In genomic region chr17:45060382-45060823, GRCh38 we compare ENCODE assay signal across 8 cellular contexts. TPM values are rescaled to one million over a fixed set of nuclear protein-coding genes. Genes with fewer than 3 reads are reported as not detected.
DNase-seq lines count a peak whose midpoint lies in the region; ATAC-seq and TF ChIP-seq lines count a peak whose summit lies in the region.

No MANE protein-coding gene starts in this region.

- no peaks in the 10 kb centered on the region for H3K9me3 Mint-ChIP-seq in neural progenitor cell

- peaks cover 20% of the 10 kb centered on the region for H3K4me1 Mint-ChIP-seq in neural progenitor cell

- H2AFZ ChIP-seq in OCI-LY1 (ENCODE audit: low read length) (no peak overlapping the region), neural progenitor cell (replicated peaks) (peak overlapping the region; percentile 84)

- H3K9me3 ChIP-seq in OCI-LY1 (ENCODE audit: low read length) (no peaks in the 10 kb centered on the region), neural progenitor cell (ENCODE audit: low read depth) (no peaks in the 10 kb centered on the region)

- H3F3A ChIP-seq in OCI-LY1 (ENCODE audit: insufficient read depth, low read length): no peaks in the 10 kb centered on the region
- H3F3A ChIP-seq in neural progenitor cell (ENCODE audit: low read depth): peaks cover 4% of the 10 kb centered on the region

- H3K4me3 ChIP-seq in OCI-LY1 (ENCODE audit: low read depth, low read length, poor library complexity, severe bottlenecking) (peak overlapping the region; percentile 95), epithelial cell of proximal tubule (ENCODE audit: low read depth, low read length) (peak overlapping the region; percentile 89), neural progenitor cell (peak overlapping the region; percentile 89)

- H3K36me3 Mint-ChIP-seq in neural progenitor cell: peaks cover 3% of the 10 kb centered on the region

- H3K27ac Mint-ChIP-seq in neural progenitor cell: peak overlapping the region; percentile 31

- no peak for TF ChIP-seq POLR2A in GM18505 (IDR thresholded peaks at IDR 0.05; ENCODE audit: borderline replicate concordance, extremely low read depth, insufficient read depth, insufficient read length)

- peaks cover 6% of the 10 kb centered on the region for H3K27me3 Mint-ChIP-seq in neural progenitor cell (ENCODE audit: insufficient read depth, low read depth)

- H3K9ac ChIP-seq in OCI-LY1 (ENCODE audit: low read length) (peak overlapping the region; percentile 98), neural progenitor cell (peak overlapping the region; percentile 58)

- H3K4me2 ChIP-seq in OCI-LY1 (ENCODE audit: low read length): peak overlapping the region; percentile 74
- peak overlapping the region; percentile 89 for H3K4me2 ChIP-seq in neural progenitor cell

- H3K27me3 ChIP-seq in OCI-LY1 (ENCODE audit: insufficient read depth, low read length): no peaks in the 10 kb centered on the region
- H3K27me3 ChIP-seq in neural progenitor cell: no peaks in the 10 kb centered on the region

- no peaks in the 10 kb centered on the region for H3K9me2 ChIP-seq in OCI-LY1 (ENCODE audit: low read depth, low read length)

- ATAC-seq in GM18505 (IDR thresholded peaks at IDR 0.05; ENCODE audit: unreplicated experiment) (peak; percentile 4), GM21515 (IDR thresholded peaks at IDR 0.05; ENCODE audit: unreplicated experiment) (no peak)

- H3K4me1 ChIP-seq in OCI-LY1 (ENCODE audit: insufficient read depth, low read length, severe bottlenecking): peaks cover 32% of the 10 kb centered on the region
- peaks cover 8% of the 10 kb centered on the region for H3K4me1 ChIP-seq in neural progenitor cell

- peaks cover 43% of the 10 kb centered on the region for H3K79me2 ChIP-seq in OCI-LY1 (ENCODE audit: insufficient read depth, low read length)
- peaks cover 54% of the 10 kb centered on the region for H3K79me2 ChIP-seq in neural progenitor cell (ENCODE audit: low read depth)

- H3K27ac ChIP-seq in OCI-LY1 (ENCODE audit: low read depth, low read length, poor library complexity, severe bottlenecking) (peak overlapping the region; percentile 72), neural progenitor cell (no peak overlapping the region)

- H4K20me1 ChIP-seq in OCI-LY1 (ENCODE audit: insufficient read depth, low read length) (no peaks in the 10 kb centered on the region), neural progenitor cell (ENCODE audit: low read depth) (peaks cover 14% of the 10 kb centered on the region)

- DNase-seq in epithelial cell of proximal tubule (ENCODE audit: low read depth) (no peak), neural progenitor cell (ENCODE audit: low spot score) (no peak), HK-2 (ENCODE audit: unreplicated experiment) (no peak), NCI-H2107 treated with DMSO at 0.1 percent for 48 hours (lab: John Stamatoyannopoulos, UW; ENCODE audit: unreplicated experiment) (no peak)
- no peak for DNase-seq in stimulated activated CD4-positive, alpha-beta T cell treated with anti-CD3 and anti-CD28 coated beads, Interleukin-15, amount 100 ng/mL, for 24 hours

- H3K4me3 Mint-ChIP-seq in neural progenitor cell: peak overlapping the region; percentile 100

- no peak for TF ChIP-seq CTCF in OCI-LY1 (IDR thresholded peaks at IDR 0.05; ENCODE audit: low read length)
- TF ChIP-seq CTCF in epithelial cell of proximal tubule (conservative IDR thresholded peaks at IDR 0.05; ENCODE audit: low read depth, low read length): no peak
- no peak for TF ChIP-seq CTCF in neural progenitor cell (IDR thresholded peaks at IDR 0.05)

- H3K36me3 ChIP-seq in OCI-LY1 (ENCODE audit: insufficient read depth, low read length) (peaks cover 8% of the 10 kb centered on the region; the same call in 1 of the 2 replicates), neural progenitor cell (no peaks in the 10 kb centered on the region)

RNA-seq across cellular contexts. Expression of gene NMT1, which starts 0.7 kb away (rescaled TPM):
- 81.9 and 82.5 TPM in 2 replicates for total RNA-seq in epithelial cell of proximal tubule
- 95.0 and 101 TPM in 2 replicates for total RNA-seq in neural progenitor cell (ENCODE audit: low replicate concordance)

RNA-seq across cellular contexts. Expression of gene DCAKD, which starts 9.0 kb away (rescaled TPM):
- total RNA-seq in epithelial cell of proximal tubule (40.4 and 44.4 TPM in 2 replicates), neural progenitor cell (ENCODE audit: low replicate concordance) (31.4 and 91.5 TPM in 2 replicates)
